2 cellular contexts compared by ENCODE assay signal in genomic region chr19:48006762-48007161, GRCh38.
TF ChIP-seq lines count a peak whose summit lies in the region.

No MANE protein-coding gene starts in this region.

TF ChIP-seq in HEK293T, 16 proteins besides CTCF, POLR2A, EP300 and RAD21 (continued from another document):
- TF ChIP-seq LEF1 (IDR thresholded peaks at IDR 0.05; ENCODE audit: borderline replicate concordance) (no peak), CTBP1 (IDR thresholded peaks at IDR 0.05; ENCODE audit: borderline replicate concordance) (no peak), HDGF (IDR thresholded peaks at IDR 0.05; ENCODE audit: borderline replicate concordance) (no peak), L3MBTL2 (conservative IDR thresholded peaks at IDR 0.05) (no peak), FOXA1 (IDR thresholded peaks at IDR 0.05) (no peak), FOXK2 (IDR thresholded peaks at IDR 0.05) (no peak)
TF ChIP-seq in HEK293T: peak in this region for 0.

TF ChIP-seq in WTC11, 78 proteins besides CTCF, POLR2A, EP300 and RAD21 (continued from another document):
- TF ChIP-seq PREB (CRISPR knock-in tag; IDR thresholded peaks at IDR 0.05; ENCODE audit: borderline replicate concordance): no peak
- TF ChIP-seq, protein P1, sequence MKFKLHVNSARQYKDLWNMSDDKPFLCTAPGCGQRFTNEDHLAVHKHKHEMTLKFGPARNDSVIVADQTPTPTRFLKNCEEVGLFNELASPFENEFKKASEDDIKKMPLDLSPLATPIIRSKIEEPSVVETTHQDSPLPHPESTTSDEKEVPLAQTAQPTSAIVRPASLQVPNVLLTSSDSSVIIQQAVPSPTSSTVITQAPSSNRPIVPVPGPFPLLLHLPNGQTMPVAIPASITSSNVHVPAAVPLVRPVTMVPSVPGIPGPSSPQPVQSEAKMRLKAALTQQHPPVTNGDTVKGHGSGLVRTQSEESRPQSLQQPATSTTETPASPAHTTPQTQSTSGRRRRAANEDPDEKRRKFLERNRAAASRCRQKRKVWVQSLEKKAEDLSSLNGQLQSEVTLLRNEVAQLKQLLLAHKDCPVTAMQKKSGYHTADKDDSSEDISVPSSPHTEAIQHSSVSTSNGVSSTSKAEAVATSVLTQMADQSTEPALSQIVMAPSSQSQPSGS (CRISPR knock-in tag; IDR thresholded peaks at IDR 0.05; ENCODE audit: borderline replicate concordance, low read depth): no peak
- no peak for TF ChIP-seq NFYB (CRISPR knock-in tag; conservative IDR thresholded peaks at IDR 0.05; ENCODE audit: low read depth)
- TF ChIP-seq PRRX2 (CRISPR knock-in tag; IDR thresholded peaks at IDR 0.05): no peak
- TF ChIP-seq IRF2 (CRISPR knock-in tag; IDR thresholded peaks at IDR 0.05; ENCODE audit: borderline replicate concordance, low read depth): no peak
- TF ChIP-seq NR3C1 (CRISPR knock-in tag; conservative IDR thresholded peaks at IDR 0.05; ENCODE audit: low read depth): no peak
- no peak for TF ChIP-seq ZNF317 (CRISPR knock-in tag; IDR thresholded peaks at IDR 0.05; ENCODE audit: borderline replicate concordance, low read depth)
- no peak for TF ChIP-seq MYBL2 (CRISPR knock-in tag; IDR thresholded peaks at IDR 0.05)
- TF ChIP-seq HMGA2 (CRISPR knock-in tag; IDR thresholded peaks at IDR 0.05): no peak
- TF ChIP-seq NR2C2 (CRISPR knock-in tag; IDR thresholded peaks at IDR 0.05): no peak
